21 cellular contexts compared by ENCODE assay signal in the genomic region with DNA sequence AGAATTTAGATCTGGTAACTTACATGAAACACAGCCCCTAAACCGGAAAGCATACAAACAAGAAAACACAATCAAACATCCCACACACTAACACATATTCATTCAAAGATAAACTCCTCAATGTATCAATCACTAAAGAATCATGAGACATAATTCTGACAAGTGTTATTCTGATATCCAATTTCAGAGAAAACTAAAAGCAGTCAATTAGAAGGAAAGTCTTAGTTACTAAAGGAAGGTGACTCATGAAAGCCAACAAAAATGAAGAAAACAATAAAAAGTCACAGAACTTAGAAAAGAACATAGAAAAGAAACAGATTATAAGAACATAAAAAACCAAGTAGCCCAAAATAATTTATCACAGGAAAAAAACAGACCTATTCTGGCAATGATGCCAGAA. TPM values are rescaled to one million over a fixed set of nuclear protein-coding genes. Genes with fewer than 3 reads are reported as not detected.
DNase-seq lines count a peak whose midpoint lies in the region; ATAC-seq, FAIRE-seq and TF ChIP-seq lines count a peak whose summit lies in the region.
"Had no signal": no experiment of that assay in that cellular context is flagged by ENCODE, and none has a peak within 500 bp of the region (broad histone marks: within the 10 kb centered on the region; RNA-seq: fewer than 3 reads in every experiment).

No MANE protein-coding gene starts in this region.

- POLR2A ChIA-PET in activated CD8-positive, alpha-beta T cell treated with anti-CD3 and anti-CD28 coated beads for 36 hours (lab: Charles Lee), result no interaction called here
- POLR2A ChIA-PET in activated CD8-positive, alpha-beta T cell treated with anti-CD3 and anti-CD28 coated beads, Interleukin-2, amount 10 ng/mL, durations not matched to agents 7 days and 5 days (lab: Charles Lee), result no interaction called here

- H3K9me3 ChIP-seq in left ventricle myocardium inferior (replicated peaks), result no peaks in the 10 kb centered on the region
- H3K9me3 ChIP-seq in astrocyte (ENCODE audit: insufficient read depth, low read depth, low read length), result no peaks in the 10 kb centered on the region
- H3K9me3 ChIP-seq: Caco-2, HAP-1 had no signal

- no peak overlapping the region for H3K4me3 ChIP-seq in left ventricle myocardium inferior
- no peak overlapping the region for H3K4me3 ChIP-seq in astrocyte (ENCODE audit: insufficient read depth, low read depth, low read length)
- H3K4me3 ChIP-seq: HAP-1 had no signal

- DNase-seq in activated CD8-positive, alpha-beta T cell treated with anti-CD3 and anti-CD28 coated beads for 36 hours, result no peak
- no peak for DNase-seq in activated CD8-positive, alpha-beta T cell treated with anti-CD3 and anti-CD28 coated beads, Interleukin-2, amount 10 ng/mL, durations not matched to agents 7 days and 5 days
- no peak for DNase-seq in left ventricle myocardium inferior
- no peak for DNase-seq in left cardiac atrium
- no peak for DNase-seq in astrocyte (ENCODE audit: low read depth)
- DNase-seq in nephron progenitor cell, result no peak
- no peak for DNase-seq in HuH-7 (ENCODE audit: low spot score)
- DNase-seq: Caco-2; CD4-positive, CD25-positive, alpha-beta regulatory T cell; GF-D8; Kasumi-1; MM.1S; NCI-H1092 treated with DMSO at 0.1 percent for 48 hours; NCI-H2081; NK-92 treated with Interleukin-12 subunit alpha and Interleukin-12 subunit beta, amount 100 ng/mL, for 24 hours; Right ventricle myocardium superior had no signal

- H3K27ac ChIP-seq in left ventricle myocardium inferior (replicated peaks), result peak overlapping the region; percentile 66
- H3K27ac ChIP-seq in astrocyte (ENCODE audit: low read depth, low read length), result no peak overlapping the region

- no peaks in the 10 kb centered on the region for H3K27me3 ChIP-seq in left ventricle myocardium inferior (ENCODE audit: low read depth)
- H3K27me3 ChIP-seq in astrocyte (ENCODE audit: insufficient read depth, low read length), result no peaks in the 10 kb centered on the region

- H3K9ac ChIP-seq in astrocyte (ENCODE audit: low read length), result no peak overlapping the region

- H3K4me2 ChIP-seq in astrocyte (ENCODE audit: low read length), result no peak overlapping the region

- peaks cover 36% of the 10 kb centered on the region for H3K36me3 Mint-ChIP-seq in activated CD8-positive, alpha-beta T cell treated with anti-CD3 and anti-CD28 coated beads for 36 hours (ENCODE audit: low read depth)
- H3K36me3 Mint-ChIP-seq in activated CD8-positive, alpha-beta T cell treated with anti-CD3 and anti-CD28 coated beads, Interleukin-2, amount 10 ng/mL, durations not matched to agents 7 days and 5 days (ENCODE audit: low read depth), result peaks cover 40% of the 10 kb centered on the region
- H3K36me3 Mint-ChIP-seq in astrocyte (ENCODE audit: low read depth, unreplicated experiment) (peaks cover 31% of the 10 kb centered on the region), nephron progenitor cell (ENCODE audit: low read depth) (peaks cover 77% of the 10 kb centered on the region)

- intact Hi-C loops in activated CD8-positive, alpha-beta T cell treated with anti-CD3 and anti-CD28 coated beads for 36 hours (cut with micrococcal nuclease), result no loop called here
- intact Hi-C loops in left ventricle myocardium inferior (cut with micrococcal nuclease), result no loop called here
- intact Hi-C loops in left cardiac atrium (cut with DNase I), result no loop called here

- H3K4me1 Mint-ChIP-seq in activated CD8-positive, alpha-beta T cell treated with anti-CD3 and anti-CD28 coated beads for 36 hours (ENCODE audit: low read depth), result peaks cover 17% of the 10 kb centered on the region
- peaks cover 3% of the 10 kb centered on the region for H3K4me1 Mint-ChIP-seq in activated CD8-positive, alpha-beta T cell treated with anti-CD3 and anti-CD28 coated beads, Interleukin-2, amount 10 ng/mL, durations not matched to agents 7 days and 5 days (ENCODE audit: low read depth)
- H3K4me1 Mint-ChIP-seq in astrocyte (ENCODE audit: low read depth, unreplicated experiment), result peaks cover 6% of the 10 kb centered on the region
- no peaks in the 10 kb centered on the region for H3K4me1 Mint-ChIP-seq in nephron progenitor cell

- H2AFZ ChIP-seq in astrocyte (ENCODE audit: low read depth, low read length), result no peak overlapping the region

- peak; percentile 69 for FAIRE-seq in astrocyte (lab: Jason Lieb, UNC)
- FAIRE-seq: HTR-8/SVneo had no signal

- CTCF ChIA-PET in activated CD8-positive, alpha-beta T cell treated with anti-CD3 and anti-CD28 coated beads for 36 hours (lab: Charles Lee), result no interaction called here
- CTCF ChIA-PET in activated CD8-positive, alpha-beta T cell treated with anti-CD3 and anti-CD28 coated beads, Interleukin-2, amount 10 ng/mL, durations not matched to agents 7 days and 5 days (lab: Charles Lee), result no interaction called here

- no peak for TF ChIP-seq CTCF in activated CD8-positive, alpha-beta T cell treated with anti-CD3 and anti-CD28 coated beads for 36 hours (IDR thresholded peaks at IDR 0.05)
- TF ChIP-seq CTCF in left ventricle myocardium inferior (IDR thresholded peaks at IDR 0.05; ENCODE audit: borderline replicate concordance) (no peak), astrocyte (IDR thresholded peaks at IDR 0.05; ENCODE audit: insufficient read depth, low read depth, low read length) (no peak), nephron progenitor cell (IDR thresholded peaks at IDR 0.05) (no peak)

- H3K27ac Mint-ChIP-seq in activated CD8-positive, alpha-beta T cell treated with anti-CD3 and anti-CD28 coated beads for 36 hours, result peak overlapping the region; percentile 22
- no peak overlapping the region for H3K27ac Mint-ChIP-seq in activated CD8-positive, alpha-beta T cell treated with anti-CD3 and anti-CD28 coated beads, Interleukin-2, amount 10 ng/mL, durations not matched to agents 7 days and 5 days
- no peak overlapping the region for H3K27ac Mint-ChIP-seq in astrocyte (ENCODE audit: unreplicated experiment)
- peak overlapping the region; percentile 57 for H3K27ac Mint-ChIP-seq in nephron progenitor cell
- H3K27ac Mint-ChIP-seq: B cell had no signal

- no peaks in the 10 kb centered on the region for H3K27me3 Mint-ChIP-seq in activated CD8-positive, alpha-beta T cell treated with anti-CD3 and anti-CD28 coated beads for 36 hours
- H3K27me3 Mint-ChIP-seq in activated CD8-positive, alpha-beta T cell treated with anti-CD3 and anti-CD28 coated beads, Interleukin-2, amount 10 ng/mL, durations not matched to agents 7 days and 5 days (ENCODE audit: low read depth), result no peaks in the 10 kb centered on the region
- H3K27me3 Mint-ChIP-seq in astrocyte (ENCODE audit: low read depth, unreplicated experiment) (no peaks in the 10 kb centered on the region), nephron progenitor cell (ENCODE audit: low read depth, poor library complexity) (no peaks in the 10 kb centered on the region)
- H3K27me3 Mint-ChIP-seq: B cell; CD4-positive, CD25-positive, alpha-beta regulatory T cell; IgD-negative memory B cell had no signal

- H4K20me1 ChIP-seq in astrocyte (ENCODE audit: insufficient read depth, low read length), result peaks cover 6% of the 10 kb centered on the region

- no peaks in the 10 kb centered on the region for H3K79me2 ChIP-seq in astrocyte (ENCODE audit: insufficient read depth, low read length)

- H3K4me1 ChIP-seq in left ventricle myocardium inferior (peaks cover 21% of the 10 kb centered on the region), astrocyte (ENCODE audit: insufficient read depth, low read length) (no peaks in the 10 kb centered on the region)
- H3K4me1 ChIP-seq: Caco-2, HAP-1 had no signal

- no peaks in the 10 kb centered on the region for H3K9me3 Mint-ChIP-seq in activated CD8-positive, alpha-beta T cell treated with anti-CD3 and anti-CD28 coated beads for 36 hours
- no peaks in the 10 kb centered on the region for H3K9me3 Mint-ChIP-seq in activated CD8-positive, alpha-beta T cell treated with anti-CD3 and anti-CD28 coated beads, Interleukin-2, amount 10 ng/mL, durations not matched to agents 7 days and 5 days (ENCODE audit: insufficient read depth)
- H3K9me3 Mint-ChIP-seq in astrocyte (ENCODE audit: unreplicated experiment), result no peaks in the 10 kb centered on the region
- peaks cover 28% of the 10 kb centered on the region for H3K9me3 Mint-ChIP-seq in nephron progenitor cell
- H3K9me3 Mint-ChIP-seq: CD4-positive, CD25-positive, alpha-beta regulatory T cell; IgD-negative memory B cell had no signal

- no peak for ATAC-seq in activated CD8-positive, alpha-beta T cell treated with anti-CD3 and anti-CD28 coated beads for 36 hours
- no peak for ATAC-seq in activated CD8-positive, alpha-beta T cell treated with anti-CD3 and anti-CD28 coated beads, Interleukin-2, amount 10 ng/mL, durations not matched to agents 7 days and 5 days
- no peak for ATAC-seq in left cardiac atrium
- no peak for ATAC-seq in SK-N-SH treated with all-trans-retinoic acid at 6 μM for 48 hours

- H3K36me3 ChIP-seq in left ventricle myocardium inferior, result peaks cover 38% of the 10 kb centered on the region
- H3K36me3 ChIP-seq in astrocyte (ENCODE audit: insufficient read depth, low read length), result peaks cover 6% of the 10 kb centered on the region

- H3K4me3 Mint-ChIP-seq in activated CD8-positive, alpha-beta T cell treated with anti-CD3 and anti-CD28 coated beads for 36 hours, result no peak overlapping the region
- H3K4me3 Mint-ChIP-seq in activated CD8-positive, alpha-beta T cell treated with anti-CD3 and anti-CD28 coated beads, Interleukin-2, amount 10 ng/mL, durations not matched to agents 7 days and 5 days, result no peak overlapping the region
- H3K4me3 Mint-ChIP-seq in astrocyte (ENCODE audit: unreplicated experiment), result peak overlapping the region; percentile 4
- no peak overlapping the region for H3K4me3 Mint-ChIP-seq in nephron progenitor cell
- H3K4me3 Mint-ChIP-seq: B cell; CD4-positive, CD25-positive, alpha-beta regulatory T cell; IgD-negative memory B cell had no signal

TF ChIP-seq in SK-N-SH treated with all-trans-retinoic acid at 6 μM for 48 hours, 23 proteins besides CTCF, POLR2A, EP300 and RAD21 (continues in another document):
- TF ChIP-seq, protein P1, sequence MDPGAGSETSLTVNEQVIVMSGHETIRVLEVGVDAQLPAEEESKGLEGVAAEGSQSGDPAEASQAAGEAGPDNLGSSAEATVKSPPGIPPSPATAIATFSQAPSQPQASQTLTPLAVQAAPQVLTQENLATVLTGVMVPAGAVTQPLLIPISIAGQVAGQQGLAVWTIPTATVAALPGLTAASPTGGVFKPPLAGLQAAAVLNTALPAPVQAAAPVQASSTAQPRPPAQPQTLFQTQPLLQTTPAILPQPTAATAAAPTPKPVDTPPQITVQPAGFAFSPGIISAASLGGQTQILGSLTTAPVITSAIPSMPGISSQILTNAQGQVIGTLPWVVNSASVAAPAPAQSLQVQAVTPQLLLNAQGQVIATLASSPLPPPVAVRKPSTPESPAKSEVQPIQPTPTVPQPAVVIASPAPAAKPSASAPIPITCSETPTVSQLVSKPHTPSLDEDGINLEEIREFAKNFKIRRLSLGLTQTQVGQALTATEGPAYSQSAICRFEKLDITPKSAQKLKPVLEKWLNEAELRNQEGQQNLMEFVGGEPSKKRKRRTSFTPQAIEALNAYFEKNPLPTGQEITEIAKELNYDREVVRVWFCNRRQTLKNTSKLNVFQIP (CRISPR knock-in tag; IDR thresholded peaks at IDR 0.05; ENCODE audit: borderline replicate concordance, low read depth), result no peak

RNA-seq across cellular contexts. Expression of a gene that starts 57.2 kb away (rescaled TPM):
- 10 to 100 TPM; 37.7 to 39.5 TPM for total RNA-seq in activated CD8-positive, alpha-beta T cell treated with anti-CD3 and anti-CD28 coated beads for 36 hours
- total RNA-seq in activated CD8-positive, alpha-beta T cell treated with anti-CD3 and anti-CD28 coated beads, Interleukin-2, amount 10 ng/mL, durations not matched to agents 7 days and 5 days, result 10 to 100 TPM; 34.3 to 35.9 TPM
- total RNA-seq in left ventricle myocardium inferior (37.8 TPM), left cardiac atrium (10 to 100 TPM; 32.2 to 35.5 TPM), astrocyte (40.0 and 48.4 TPM in 2 replicates)

Comparison
In these comparisons a context has a peak if more than half of its experiments do, and no peak if none do; other contexts are left out.
1. H3K27ac Mint-ChIP-seq: peak in activated CD8-positive, alpha-beta T cell treated with anti-CD3 and anti-CD28 coated beads for 36 hours (single experiment) and nephron progenitor cell (single experiment); none in activated CD8-positive, alpha-beta T cell treated with anti-CD3 and anti-CD28 coated beads, Interleukin-2, amount 10 ng/mL, durations not matched to agents 7 days and 5 days (single experiment) and astrocyte (single experiment).